ENCODE assay signal across 9 cellular contexts in the genomic region with DNA sequence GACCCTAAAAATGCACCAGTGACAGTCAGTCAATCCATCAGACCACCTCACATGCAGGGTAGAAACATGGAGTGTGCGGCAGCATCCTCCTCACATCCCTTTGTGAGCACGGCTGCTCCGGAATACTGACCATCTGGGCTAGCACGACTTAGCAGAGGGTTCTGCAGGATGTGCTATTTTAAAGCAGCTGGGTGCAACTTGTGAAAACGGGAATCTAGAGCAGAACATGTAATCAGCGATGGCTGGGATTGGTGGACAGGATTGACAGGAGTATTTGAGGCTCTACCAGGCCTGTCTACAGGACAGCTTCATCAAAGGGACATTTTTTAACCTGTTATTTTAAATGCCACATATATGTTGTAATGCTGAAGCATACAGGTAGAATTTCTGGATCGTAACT.
"Had no signal": no experiment of that assay in that cellular context is flagged by ENCODE, and none has a peak within 500 bp of the region (broad histone marks: within the 10 kb centered on the region; RNA-seq: fewer than 3 reads in every experiment).

No MANE protein-coding gene starts in this region.

- ATAC-seq: activated CD4-positive, alpha-beta T cell treated with anti-CD3 and anti-CD28 coated beads for 36 hours; left lung; stimulated activated effector memory CD8-positive, alpha-beta T cell treated with anti-CD3 and anti-CD28 coated beads, Interleukin-12 subunit alpha, Interleukin-12 subunit beta, amount 100 ng/mL, for 72 hours had no signal

- H3K36me3 ChIP-seq: vagina had no signal

- DNase-seq: activated CD4-positive, alpha-beta T cell treated with anti-CD3 and anti-CD28 coated beads for 36 hours; activated naive CD4-positive, alpha-beta T cell treated with anti-CD3 and anti-CD28 coated beads for 36 hours; left lung; mesendoderm; right cardiac atrium had no signal

- H3K9me3 ChIP-seq: esophagus muscularis mucosa, left lung, tibial nerve, vagina had no signal

- H3K4me3 ChIP-seq: esophagus muscularis mucosa, left lung, tibial nerve, vagina had no signal

- H3K4me1 ChIP-seq: left lung, tibial nerve, vagina had no signal

- H3K27me3 ChIP-seq: esophagus muscularis mucosa, left lung, tibial nerve, vagina had no signal
